In the genomic region with DNA sequence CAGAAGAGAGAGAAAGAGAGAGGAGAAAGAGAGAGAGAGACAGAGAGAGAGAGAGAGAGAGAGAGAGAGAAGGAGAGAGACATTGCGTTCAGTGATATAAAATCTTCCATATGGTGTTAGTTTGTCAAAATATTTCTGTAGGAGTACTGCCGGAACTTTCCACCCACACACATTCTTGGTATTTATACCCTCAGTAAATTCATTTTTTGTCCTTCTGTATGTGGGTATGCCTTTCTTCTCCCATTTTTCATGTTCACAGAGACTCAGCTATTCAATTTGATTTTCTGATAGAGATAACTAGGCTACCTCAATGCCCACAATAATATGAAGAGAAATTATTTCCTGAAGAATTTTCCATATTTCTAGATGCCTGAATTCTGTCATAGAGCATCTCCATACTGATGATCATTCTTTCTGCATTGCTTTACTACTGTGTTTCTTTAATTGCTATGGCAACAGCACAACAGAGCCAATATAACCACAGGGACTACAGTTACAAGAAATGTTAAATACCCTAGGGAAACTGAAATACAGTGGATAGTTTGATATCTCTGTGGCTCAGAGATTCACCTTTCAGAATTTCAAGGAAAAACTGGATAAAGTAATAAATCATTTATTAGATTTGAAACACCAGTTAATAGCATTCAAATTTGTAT, we compare ENCODE assay signal across 1 cellular context.
TF ChIP-seq lines count a peak whose summit lies in the region.

No MANE protein-coding gene starts in this region.

TF ChIP-seq in SK-N-SH, 30 proteins besides CTCF, POLR2A, EP300 and RAD21 (continued from another document):
- TF ChIP-seq EZH2phosphoT487 (IDR thresholded peaks at IDR 0.05; ENCODE audit: borderline replicate concordance, low read depth) (no peak), CHD2 (IDR thresholded peaks at IDR 0.05; ENCODE audit: low read length, partially characterized antibody) (no peak), MEF2A (IDR thresholded peaks at IDR 0.05; ENCODE audit: borderline replicate concordance, low read depth) (no peak), POLR2AphosphoS5 (IDR thresholded peaks at IDR 0.05; ENCODE audit: low read depth, low read length) (no peak), FOXM1 (IDR thresholded peaks at IDR 0.05; ENCODE audit: low read depth) (no peak), NRF1 (IDR thresholded peaks at IDR 0.05; ENCODE audit: low read depth, low read length) (no peak), TCF12 (IDR thresholded peaks at IDR 0.05) (no peak), JUND (IDR thresholded peaks at IDR 0.05) (no peak)
- TF ChIP-seq, protein P1, sequence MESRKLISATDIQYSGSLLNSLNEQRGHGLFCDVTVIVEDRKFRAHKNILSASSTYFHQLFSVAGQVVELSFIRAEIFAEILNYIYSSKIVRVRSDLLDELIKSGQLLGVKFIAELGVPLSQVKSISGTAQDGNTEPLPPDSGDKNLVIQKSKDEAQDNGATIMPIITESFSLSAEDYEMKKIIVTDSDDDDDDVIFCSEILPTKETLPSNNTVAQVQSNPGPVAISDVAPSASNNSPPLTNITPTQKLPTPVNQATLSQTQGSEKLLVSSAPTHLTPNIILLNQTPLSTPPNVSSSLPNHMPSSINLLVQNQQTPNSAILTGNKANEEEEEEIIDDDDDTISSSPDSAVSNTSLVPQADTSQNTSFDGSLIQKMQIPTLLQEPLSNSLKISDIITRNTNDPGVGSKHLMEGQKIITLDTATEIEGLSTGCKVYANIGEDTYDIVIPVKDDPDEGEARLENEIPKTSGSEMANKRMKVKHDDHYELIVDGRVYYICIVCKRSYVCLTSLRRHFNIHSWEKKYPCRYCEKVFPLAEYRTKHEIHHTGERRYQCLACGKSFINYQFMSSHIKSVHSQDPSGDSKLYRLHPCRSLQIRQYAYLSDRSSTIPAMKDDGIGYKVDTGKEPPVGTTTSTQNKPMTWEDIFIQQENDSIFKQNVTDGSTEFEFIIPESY (IDR thresholded peaks at IDR 0.05; ENCODE audit: borderline replicate concordance, low read depth) = no peak
- TF ChIP-seq, protein P2, sequence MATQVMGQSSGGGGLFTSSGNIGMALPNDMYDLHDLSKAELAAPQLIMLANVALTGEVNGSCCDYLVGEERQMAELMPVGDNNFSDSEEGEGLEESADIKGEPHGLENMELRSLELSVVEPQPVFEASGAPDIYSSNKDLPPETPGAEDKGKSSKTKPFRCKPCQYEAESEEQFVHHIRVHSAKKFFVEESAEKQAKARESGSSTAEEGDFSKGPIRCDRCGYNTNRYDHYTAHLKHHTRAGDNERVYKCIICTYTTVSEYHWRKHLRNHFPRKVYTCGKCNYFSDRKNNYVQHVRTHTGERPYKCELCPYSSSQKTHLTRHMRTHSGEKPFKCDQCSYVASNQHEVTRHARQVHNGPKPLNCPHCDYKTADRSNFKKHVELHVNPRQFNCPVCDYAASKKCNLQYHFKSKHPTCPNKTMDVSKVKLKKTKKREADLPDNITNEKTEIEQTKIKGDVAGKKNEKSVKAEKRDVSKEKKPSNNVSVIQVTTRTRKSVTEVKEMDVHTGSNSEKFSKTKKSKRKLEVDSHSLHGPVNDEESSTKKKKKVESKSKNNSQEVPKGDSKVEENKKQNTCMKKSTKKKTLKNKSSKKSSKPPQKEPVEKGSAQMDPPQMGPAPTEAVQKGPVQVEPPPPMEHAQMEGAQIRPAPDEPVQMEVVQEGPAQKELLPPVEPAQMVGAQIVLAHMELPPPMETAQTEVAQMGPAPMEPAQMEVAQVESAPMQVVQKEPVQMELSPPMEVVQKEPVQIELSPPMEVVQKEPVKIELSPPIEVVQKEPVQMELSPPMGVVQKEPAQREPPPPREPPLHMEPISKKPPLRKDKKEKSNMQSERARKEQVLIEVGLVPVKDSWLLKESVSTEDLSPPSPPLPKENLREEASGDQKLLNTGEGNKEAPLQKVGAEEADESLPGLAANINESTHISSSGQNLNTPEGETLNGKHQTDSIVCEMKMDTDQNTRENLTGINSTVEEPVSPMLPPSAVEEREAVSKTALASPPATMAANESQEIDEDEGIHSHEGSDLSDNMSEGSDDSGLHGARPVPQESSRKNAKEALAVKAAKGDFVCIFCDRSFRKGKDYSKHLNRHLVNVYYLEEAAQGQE (IDR thresholded peaks at IDR 0.05; ENCODE audit: low read depth, low read length) = no peak
